26 cellular contexts compared by ENCODE assay signal in the genomic region with DNA sequence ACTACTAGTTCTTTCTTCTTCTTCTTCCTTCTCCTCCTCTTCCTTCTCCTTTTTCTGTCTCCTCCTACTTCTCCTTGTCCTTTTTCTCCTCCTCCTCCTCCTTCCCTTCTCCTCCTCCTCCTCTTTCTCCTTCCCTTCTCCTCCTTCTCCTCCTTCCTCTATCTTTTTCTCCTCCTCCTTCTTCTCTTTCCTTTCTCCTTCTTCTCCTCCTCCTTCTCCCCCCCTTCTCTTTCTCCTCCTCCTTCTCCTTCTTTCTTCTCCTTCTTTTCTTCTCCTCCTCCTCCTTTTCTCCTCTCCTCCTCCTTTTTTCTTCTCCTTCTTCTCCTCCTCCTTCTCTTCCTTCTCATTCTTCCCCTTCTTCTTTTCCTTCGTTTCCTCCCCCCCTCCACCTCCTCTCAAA. TPM values are rescaled to one million over a fixed set of nuclear protein-coding genes. Genes with fewer than 3 reads are reported as not detected.
DNase-seq lines count a peak whose midpoint lies in the region; ATAC-seq, FAIRE-seq and TF ChIP-seq lines count a peak whose summit lies in the region.
"Had no signal": no experiment of that assay in that cellular context is flagged by ENCODE, and none has a peak within 500 bp of the region (broad histone marks: within the 10 kb centered on the region; RNA-seq: fewer than 3 reads in every experiment).

No MANE protein-coding gene starts in this region.

- TF ChIP-seq POLR2A in HepG2 (IDR thresholded peaks at IDR 0.05; ENCODE audit: insufficient read depth in 1 of 2, low read depth in 2 of 2, low read length in 2 of 2) (no peak), right lobe of liver (IDR thresholded peaks at IDR 0.05) (no peak), K562 (conservative IDR thresholded peaks at IDR 0.05) (no peak), sigmoid colon (IDR thresholded peaks at IDR 0.05) (no peak)

- H3K79me2 ChIP-seq in HepG2 (ENCODE audit: insufficient read depth, low read length) (no peaks in the 10 kb centered on the region), K562 (ENCODE audit: control insufficient read depth, insufficient read depth, low read length) (no peaks in the 10 kb centered on the region)

- TF ChIP-seq EP300 in HepG2 (IDR thresholded peaks at IDR 0.05; ENCODE audit: low read depth in 2 of 2, low read length in 2 of 2) (no peak), HepG2 (CRISPR knock-in tag; IDR thresholded peaks at IDR 0.05; ENCODE audit: borderline replicate concordance) (no peak), K562 (IDR thresholded peaks at IDR 0.05; ENCODE audit: low read length) (no peak), sigmoid colon (IDR thresholded peaks at IDR 0.05) (no peak)

- no peaks in the 10 kb centered on the region for H3K9me1 ChIP-seq in K562 (ENCODE audit: control insufficient read depth, insufficient read depth, low read length)

- TF ChIP-seq RAD21 in HepG2 (CRISPR knock-in tag; IDR thresholded peaks at IDR 0.05) (no peak), K562 (CRISPR knock-in tag; conservative IDR thresholded peaks at IDR 0.05 in 1 of 2, IDR thresholded peaks at IDR 0.05 in 1 of 2) (no peak)

- DNase-seq in HepG2 (ENCODE audit: low spot score) (no peak), right lobe of liver (no peak), MV-4-11 (lab: John Stamatoyannopoulos, UW) (peak; percentile 8), K562 (ENCODE audit: extremely low read depth in 1 of 4, low spot score in 3 of 4) (no peak), sigmoid colon (no peak), GM13976 (ENCODE audit: low spot score) (no peak)
- no peak for DNase-seq in central memory CD4-positive, alpha-beta T cell
- DNase-seq: C1 segment of cervical spinal cord; Caco-2; CD8-positive, alpha-beta T cell; GOT3; Karpas-422; NCI-H1105 treated with DMSO at 0.1 percent for 48 hours; NCI-H146; NCI-H1930; NCI-H446 treated with DMSO at 0.1 percent for 48 hours; NCI-H526; NCI-H82; NK-92 treated with Interleukin-12 subunit alpha and Interleukin-12 subunit beta, amount 100 ng/mL, for 24 hours; SHP77 had no signal

- in situ Hi-C loops in HepG2 (cut with HindIII; ENCODE audit: extremely low pct_ligation_motif_present, low pct_unique_long_range_greater_than_20kb) (no loop called here), K562 (cut with MboI) (no loop called here), GM13976 (cut with MboI; ENCODE audit: low sequenced_read_pairs, unreplicated experiment) (no loop called here)

- H3K36me3 ChIP-seq in HepG2 (replicated peaks in 1 of 2; ENCODE audit: control insufficient read depth in 1 of 2, insufficient read depth in 2 of 2, low read length in 2 of 2), result no peaks in the 10 kb centered on the region
- H3K36me3 ChIP-seq in right lobe of liver, result peaks cover 0 to 2% (median 0%) of the 10 kb centered on the region in 4 donors
- H3K36me3 ChIP-seq in K562 (ENCODE audit: control insufficient read depth, insufficient read depth, low read length), result no peaks in the 10 kb centered on the region
- H3K36me3 ChIP-seq in sigmoid colon, result peaks cover 5 to 50% (median 10%) of the 10 kb centered on the region in 4 donors
- H3K36me3 ChIP-seq: HAP-1 had no signal

- H3K4me3 ChIP-seq in HepG2 (replicated peaks in 1 of 3; ENCODE audit: insufficient read depth in 1 of 3, low read depth in 2 of 3, low read length in 3 of 3) (no peak overlapping the region), right lobe of liver (no peak overlapping the region), K562 (no peak overlapping the region), sigmoid colon (no peak overlapping the region)
- H3K4me3 ChIP-seq: GM12878, HAP-1 had no signal

- H4K20me1 ChIP-seq in HepG2 (ENCODE audit: insufficient read depth, low read length) (no peaks in the 10 kb centered on the region), K562 (replicated peaks; ENCODE audit: control insufficient read depth, insufficient read depth, low read length) (no peaks in the 10 kb centered on the region)

- H3K27me3 ChIP-seq in HepG2 (ENCODE audit: control insufficient read depth in 1 of 2, insufficient read depth in 2 of 2, low read length in 2 of 2), result no peaks in the 10 kb centered on the region
- H3K27me3 ChIP-seq in right lobe of liver, result no peaks in the 10 kb centered on the region
- no peaks in the 10 kb centered on the region for H3K27me3 ChIP-seq in K562 (ENCODE audit: control insufficient read depth in 2 of 2, insufficient read depth in 2 of 2, low read length in 2 of 2)
- H3K27me3 ChIP-seq in sigmoid colon, result no peaks in the 10 kb centered on the region

- TF ChIP-seq CTCF in HepG2 (CRISPR knock-in tag; IDR thresholded peaks at IDR 0.05) (no peak), right lobe of liver (IDR thresholded peaks at IDR 0.05) (no peak), K562 (IDR thresholded peaks at IDR 0.05 in 2 of 3, conservative IDR thresholded peaks at IDR 0.05 in 1 of 3; ENCODE audit: insufficient read depth in 2 of 3, low read depth in 1 of 3, low read length in 3 of 3) (no peak), sigmoid colon (IDR thresholded peaks at IDR 0.05) (no peak), GM13976 (IDR thresholded peaks at IDR 0.05; ENCODE audit: borderline replicate concordance, control extremely low read depth, extremely low read depth, insufficient read depth, missing control alignments) (no peak)

- H3K9ac ChIP-seq in HepG2 (ENCODE audit: insufficient read depth, low read depth, low read length) (no peak overlapping the region), K562 (ENCODE audit: insufficient read depth in 1 of 2, low read depth in 2 of 2, low read length in 2 of 2) (no peak overlapping the region)

- no peaks in the 10 kb centered on the region for H3K4me1 ChIP-seq in HepG2 (ENCODE audit: insufficient read depth, low read length)
- H3K4me1 ChIP-seq in right lobe of liver, result peaks cover 0 to 16% (median 6%) of the 10 kb centered on the region in 4 donors
- no peaks in the 10 kb centered on the region for H3K4me1 ChIP-seq in K562 (replicated peaks in 1 of 2; ENCODE audit: control insufficient read depth in 2 of 2, insufficient read depth in 2 of 2, low read length in 2 of 2)
- H3K4me1 ChIP-seq in sigmoid colon, result peaks cover 0 to 8% (median 0%) of the 10 kb centered on the region in 4 donors
- H3K4me1 ChIP-seq: Caco-2, HAP-1 had no signal

- no peak overlapping the region for H3K27ac ChIP-seq in HepG2 (ENCODE audit: extremely low read length, insufficient read depth, low read length)
- no peak overlapping the region for H3K27ac ChIP-seq in right lobe of liver
- H3K27ac ChIP-seq in K562 (ENCODE audit: extremely low read depth, low read depth, low read length), result no peak overlapping the region
- no peak overlapping the region for H3K27ac ChIP-seq in sigmoid colon
- H3K27ac ChIP-seq: RWPE1 had no signal

- POLR2A ChIA-PET in HepG2 (lab: Yijun Ruan, JAX) (no interaction called here), K562 (lab: Yijun Ruan, JAX) (no interaction called here)

- CTCF ChIA-PET in HepG2 (lab: Yijun Ruan, JAX; ENCODE audit: low intra/inter-chr PET ratio, low total read pairs) (no interaction called here), K562 (lab: Yijun Ruan, JAX; ENCODE audit: low intra/inter-chr PET ratio) (no interaction called here)

- H3K4me2 ChIP-seq in HepG2 (ENCODE audit: low read depth, low read length) (no peak overlapping the region), K562 (ENCODE audit: insufficient read depth, low read length) (no peak overlapping the region)

- H2AFZ ChIP-seq in HepG2 (ENCODE audit: low read length), result no peak overlapping the region
- no peak overlapping the region for H2AFZ ChIP-seq in K562 (ENCODE audit: low read depth, low read length)

- H3K9me3 ChIP-seq in HepG2 (ENCODE audit: low read length) (peaks cover 16% of the 10 kb centered on the region), right lobe of liver (no peaks in the 10 kb centered on the region), K562 (replicated peaks; ENCODE audit: control insufficient read depth, insufficient read depth, low read depth, low read length) (no peaks in the 10 kb centered on the region; the same call in none of the 2 replicates), sigmoid colon (peaks cover 0 to 4% (median 0%) of the 10 kb centered on the region in 4 donors)

- BruUV-seq in HepG2 (replicated peaks; lab: Mats Ljungman, UMichigan) (no TSS peak), K562 (replicated peaks; lab: Mats Ljungman, UMichigan) (no TSS peak)

- intact Hi-C loops in HepG2 (cut with micrococcal nuclease; ENCODE audit: unreplicated experiment), result no loop called here
- intact Hi-C loops in right lobe of liver (cut with DNase I), result no loop called here
- intact Hi-C loops in K562 (cut with micrococcal nuclease), result no loop called here
- intact Hi-C loops in sigmoid colon (cut with DNase I), result no loop called here

- 93% methylated on average over 1 of the region's 1 CpG for WGBS in HepG2 (ENCODE audit: low lambda C conversion rate)
- WGBS in right lobe of liver (ENCODE audit: insufficient coverage, low coverage, low lambda C conversion rate, missing lambda C conversion rate), result 73% methylated on average over 1 of the region's 1 CpG
- WGBS in K562 (ENCODE audit: insufficient coverage, low coverage, missing lambda C conversion rate), result 40% methylated on average over 1 of the region's 1 CpG
- WGBS in sigmoid colon, 2 donors, result 91 to 98% methylated on average over 1 of the region's 1 CpG

- ATAC-seq in HepG2 (no peak), right lobe of liver (no peak), K562 (no peak)
- ATAC-seq: CD8-positive, alpha-beta T cell; GM12878; Panc1 had no signal

- FAIRE-seq in HepG2 (lab: Jason Lieb, UNC) (no peak), K562 (lab: Jason Lieb, UNC) (no peak)
- FAIRE-seq: G401.6, GM12878 had no signal

RNA-seq across cellular contexts. Expression of a gene that starts 21.8 kb away (rescaled TPM):
- 1.6 and 2.2 TPM in 2 replicates for total RNA-seq in HepG2 (2016; rRNA removed; fragmentation: Illumina TruSeq; extraction: Trizol)
- 0.10 and 0.26 TPM in 2 replicates for total RNA-seq in HepG2 (2016; cell fraction: cytosol; rRNA removed; fragmentation: Illumina TruSeq; extraction: Trizol; ENCODE audit: low read depth)
- 1.6 and 2.0 TPM in 2 replicates for total RNA-seq in HepG2 (2016; cell fraction: insoluble cytoplasmic fraction; rRNA removed; fragmentation: Illumina TruSeq; extraction: Trizol)
- total RNA-seq in HepG2 (2016; cell fraction: membrane; rRNA removed; fragmentation: Illumina TruSeq; extraction: Trizol), result 0.93 and 0.96 TPM in 2 replicates
- total RNA-seq in HepG2 (2016; cell fraction: nucleus; rRNA removed; fragmentation: Illumina TruSeq; extraction: Trizol), result 0.56 and 0.59 TPM in 2 replicates
- polyA plus RNA-seq in HepG2 (2011; rRNA removed), result 0.84 and 1.3 TPM in 2 replicates
- polyA plus RNA-seq in HepG2 (2011; cell fraction: cytosol; rRNA removed), result 0.63 and 1.1 TPM in 2 replicates
- polyA plus RNA-seq in HepG2 (2011; cell fraction: nucleus; rRNA removed), result 0.40 TPM in 1 of 2 replicates, not detected in the other
- polyA plus RNA-seq in HepG2 (2012), result 2.0 TPM in 2 replicates
- 0.28 and 0.31 TPM in 2 replicates for polyA plus RNA-seq in HepG2 (2016; cell fraction: cytosol; fragmentation: Illumina TruSeq; extraction: Trizol; ENCODE audit: low read depth)
- 3.4 and 4.3 TPM in 2 replicates for polyA plus RNA-seq in HepG2 (2016; cell fraction: insoluble cytoplasmic fraction; fragmentation: Illumina TruSeq; extraction: Trizol; ENCODE audit: low read depth)
- polyA plus RNA-seq in HepG2 (2016; cell fraction: membrane; fragmentation: Illumina TruSeq; extraction: Trizol; ENCODE audit: low read depth), result 0.58 and 0.73 TPM in 2 replicates
- polyA plus RNA-seq in HepG2 (2016; cell fraction: nucleus; fragmentation: Illumina TruSeq; extraction: Trizol; ENCODE audit: insufficient read depth, low read depth), result 1.4 and 1.7 TPM in 2 replicates
- 0.16 TPM in 1 of 2 replicates, not detected in the other for polyA minus RNA-seq in HepG2 (2011; rRNA and poly(A)+ RNA removed; ENCODE audit: low replicate concordance)
- 0.44 and 0.49 TPM in 2 replicates for polyA minus RNA-seq in HepG2 (2011; cell fraction: cytosol; rRNA and poly(A)+ RNA removed)
- polyA minus RNA-seq in HepG2 (2011; cell fraction: nucleus; rRNA and poly(A)+ RNA removed), result 0.52 and 0.87 TPM in 2 replicates
- 1 to 10 TPM; 1.8 to 5.7 (median 3.0) TPM for total RNA-seq in right lobe of liver
- 1.1 and 3.9 TPM in 2 replicates for total RNA-seq in K562 (2011; cell fraction: chromatin; rRNA removed; ENCODE audit: low replicate concordance)
- 0.92 and 1.0 TPM in 2 replicates for total RNA-seq in K562 (2011; cell fraction: nucleolus; rRNA removed)
- 2.2 and 2.9 TPM in 2 replicates for total RNA-seq in K562 (2011; cell fraction: nucleoplasm; rRNA removed)
- total RNA-seq in K562 (2014; rRNA removed), result 6.5 and 7.1 TPM in 2 replicates
- total RNA-seq in K562 (2014; rRNA removed; fragmentation: Illumina TruSeq; extraction: Trizol), result 7.2 and 8.0 TPM in 2 replicates
- total RNA-seq in K562 (2015; rRNA removed; fragmentation: Illumina TruSeq; extraction: Trizol), result 3.8 and 4.3 TPM in 2 replicates
- 5.2 and 5.4 TPM in 2 replicates for total RNA-seq in K562 (2021)
- 6.1 and 7.0 TPM in 2 replicates for polyA plus RNA-seq in K562 (2011; rRNA removed)
- 1.6 and 3.2 TPM in 2 replicates for polyA plus RNA-seq in K562 (2011; cell fraction: cytosol; rRNA removed)
- 0.91 and 1.6 TPM in 2 replicates for polyA plus RNA-seq in K562 (2011; cell fraction: nucleus; rRNA removed)
- polyA plus RNA-seq in K562 (2012), result 3.6 and 6.1 TPM in 2 replicates
- polyA plus RNA-seq in K562 (2014; fragmentation: Illumina TruSeq; extraction: Trizol), result 8.9 and 9.4 TPM in 2 replicates
- 1 to 10 TPM; 2.4 to 4.3 TPM for polyA plus RNA-seq in K562 (2014; fragmentation: Nextera tagmentation; extraction: Ambion mirVana)
- 10.6 and 10.9 TPM in 2 replicates for polyA plus RNA-seq in K562 (2014; rRNA removed)
- 3.3 and 4.4 TPM in 2 replicates for polyA minus RNA-seq in K562 (2011; rRNA and poly(A)+ RNA removed)
- polyA minus RNA-seq in K562 (2011; cell fraction: cytosol; rRNA and poly(A)+ RNA removed), result 0.64 and 1.5 TPM in 2 replicates
- polyA minus RNA-seq in K562 (2011; cell fraction: nucleus; rRNA and poly(A)+ RNA removed), result 0.54 and 1.4 TPM in 2 replicates
- 10 to 100 TPM in 2 of 4 donors, 1 to 10 TPM in 2; 7.3 to 13.6 (median 9.4) TPM for total RNA-seq in sigmoid colon
- polyA plus RNA-seq in sigmoid colon, result 1 to 10 TPM; 1.4 to 4.6 (median 3.0) TPM
- total RNA-seq: A673, Caco-2 had no signal
